20 cellular contexts compared by ENCODE assay signal in the genomic region with DNA sequence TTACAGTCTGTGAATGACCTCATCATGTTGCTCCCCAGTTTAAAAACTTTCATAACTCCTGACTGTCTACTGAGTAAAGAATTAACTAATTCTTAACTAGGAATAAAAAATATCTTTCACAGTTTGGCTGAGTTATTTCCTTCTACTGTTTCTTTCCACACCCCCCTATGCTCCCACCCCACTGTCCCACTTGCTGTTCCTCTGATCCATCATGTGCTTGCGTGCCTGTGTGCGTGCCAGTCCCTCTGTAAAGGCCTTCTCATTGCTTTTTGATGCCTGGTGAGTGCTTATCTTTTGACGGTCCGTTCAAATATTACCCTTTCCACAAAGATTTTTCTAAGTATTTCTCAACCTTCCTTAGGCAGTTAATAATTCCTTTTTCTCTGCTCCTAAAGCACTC. TPM values are rescaled to one million over a fixed set of nuclear protein-coding genes. Genes with fewer than 3 reads are reported as not detected.
DNase-seq lines count a peak whose midpoint lies in the region; ATAC-seq, FAIRE-seq and TF ChIP-seq lines count a peak whose summit lies in the region.
"Had no signal": no experiment of that assay in that cellular context is flagged by ENCODE, and none has a peak within 500 bp of the region (broad histone marks: within the 10 kb centered on the region; RNA-seq: fewer than 3 reads in every experiment).

No MANE protein-coding gene starts in this region.

- FAIRE-seq in H54 (lab: Jason Lieb, UNC): no peak
- FAIRE-seq: GM12878, HepG2 had no signal

- H3K36me3 Mint-ChIP-seq in brain (peaks cover 61% of the 10 kb centered on the region), memory B cell (peaks cover 45% of the 10 kb centered on the region)
- peaks cover 43 to 58% of the 10 kb centered on the region in 2 donors for H3K36me3 Mint-ChIP-seq in stimulated activated naive B cell treated with anti-CD40 and anti-IgM and Interleukin-4, amounts not matched to agents 10 μg/mL and 1 μg/mL and 100 μg/mL, for 72 hours
- H3K36me3 Mint-ChIP-seq in activated naive CD8-positive, alpha-beta T cell treated with anti-CD3 and anti-CD28 coated beads for 36 hours: peaks cover 8% of the 10 kb centered on the region

- H3K9me3 Mint-ChIP-seq in brain: peaks cover 0 to 5% (median 0%) of the 10 kb centered on the region in 5 experiments
- H3K9me3 Mint-ChIP-seq in memory B cell: no peaks in the 10 kb centered on the region
- no peaks in the 10 kb centered on the region for H3K9me3 Mint-ChIP-seq in stimulated activated naive B cell treated with anti-CD40 and anti-IgM and Interleukin-4, amounts not matched to agents 10 μg/mL and 1 μg/mL and 100 μg/mL, for 72 hours
- no peaks in the 10 kb centered on the region for H3K9me3 Mint-ChIP-seq in activated naive CD8-positive, alpha-beta T cell treated with anti-CD3 and anti-CD28 coated beads for 36 hours

- DNase-seq in left cardiac atrium (peak; percentile 24), Right ventricle myocardium inferior (ENCODE audit: missing footprints) (no peak), memory B cell (ENCODE audit: low spot score in 2 of 2) (no peak), H54 (ENCODE audit: insufficient read length, low spot score) (no peak)
- no peak for DNase-seq in stimulated activated naive B cell treated with anti-CD40 and anti-IgM and Interleukin-4, amounts not matched to agents 10 μg/mL and 1 μg/mL and 100 μg/mL, for 72 hours
- DNase-seq in activated CD4-positive, alpha-beta T cell treated with anti-CD3 and anti-CD28 coated beads for 1 hour: no peak
- no peak for DNase-seq in activated naive CD8-positive, alpha-beta T cell treated with anti-CD3 and anti-CD28 coated beads for 36 hours
- DNase-seq: 8988T, DND-41, GDM1, GOT3, KG1, NCI-H1436, NCI-H2029, NCI-H2171, NCI-H748 treated with DMSO at 0.1 percent for 48 hours, OCI-M1 had no signal

- H3K4me3 Mint-ChIP-seq in brain (no peak overlapping the region), memory B cell (no peak overlapping the region)
- H3K4me3 Mint-ChIP-seq in stimulated activated naive B cell treated with anti-CD40 and anti-IgM and Interleukin-4, amounts not matched to agents 10 μg/mL and 1 μg/mL and 100 μg/mL, for 72 hours: no peak overlapping the region
- H3K4me3 Mint-ChIP-seq in activated naive CD8-positive, alpha-beta T cell treated with anti-CD3 and anti-CD28 coated beads for 36 hours: no peak overlapping the region

- intact Hi-C loops in left cardiac atrium (cut with DNase I) (no loop called here), Right ventricle myocardium inferior (cut with DNase I) (no loop called here)

- H3K27me3 Mint-ChIP-seq in brain: no peaks in the 10 kb centered on the region
- H3K27me3 Mint-ChIP-seq in memory B cell: no peaks in the 10 kb centered on the region
- no peaks in the 10 kb centered on the region for H3K27me3 Mint-ChIP-seq in stimulated activated naive B cell treated with anti-CD40 and anti-IgM and Interleukin-4, amounts not matched to agents 10 μg/mL and 1 μg/mL and 100 μg/mL, for 72 hours
- H3K27me3 Mint-ChIP-seq in activated naive CD8-positive, alpha-beta T cell treated with anti-CD3 and anti-CD28 coated beads for 36 hours: no peaks in the 10 kb centered on the region

- ATAC-seq in left cardiac atrium (no peak), Right ventricle myocardium inferior (no peak), memory B cell (ENCODE audit: low read depth) (no peak)
- ATAC-seq in stimulated activated naive B cell treated with anti-CD40 and anti-IgM and Interleukin-4, amounts not matched to agents 10 μg/mL and 1 μg/mL and 100 μg/mL, for 72 hours (replicated peaks): no peak
- ATAC-seq: GM12878, HepG2 had no signal

- no peak for TF ChIP-seq POLR2A in H54 (IDR thresholded peaks at IDR 0.05; ENCODE audit: low read depth, low read length)

- no peak for TF ChIP-seq CTCF in brain (conservative IDR thresholded peaks at IDR 0.05)

- H3K27ac Mint-ChIP-seq in brain (peak overlapping the region in 4 of 5 experiments; percentile 28 to 56 (median 45)), memory B cell (peak overlapping the region; percentile 41)
- H3K27ac Mint-ChIP-seq in stimulated activated naive B cell treated with anti-CD40 and anti-IgM and Interleukin-4, amounts not matched to agents 10 μg/mL and 1 μg/mL and 100 μg/mL, for 72 hours: peak overlapping the region; percentile 52
- H3K27ac Mint-ChIP-seq in activated naive CD8-positive, alpha-beta T cell treated with anti-CD3 and anti-CD28 coated beads for 36 hours: no peak overlapping the region

- peaks cover 20% of the 10 kb centered on the region for H3K4me1 Mint-ChIP-seq in brain
- H3K4me1 Mint-ChIP-seq in memory B cell: peaks cover 14% of the 10 kb centered on the region
- peaks cover 8 to 27% of the 10 kb centered on the region in 2 donors for H3K4me1 Mint-ChIP-seq in stimulated activated naive B cell treated with anti-CD40 and anti-IgM and Interleukin-4, amounts not matched to agents 10 μg/mL and 1 μg/mL and 100 μg/mL, for 72 hours
- H3K4me1 Mint-ChIP-seq in activated naive CD8-positive, alpha-beta T cell treated with anti-CD3 and anti-CD28 coated beads for 36 hours: peaks cover 17% of the 10 kb centered on the region

RNA-seq across cellular contexts. Expression of a gene that starts 55.6 kb away (rescaled TPM):
- 10 to 100 TPM; 11.9 to 16.3 TPM for total RNA-seq in left cardiac atrium
- total RNA-seq in Right ventricle myocardium inferior: 16.5 TPM
- 6.2 TPM for polyA plus RNA-seq in brain (ENCODE audit: insufficient read depth, low read depth, low replicate concordance)
- total RNA-seq in activated naive CD8-positive, alpha-beta T cell treated with anti-CD3 and anti-CD28 coated beads for 36 hours: 10 to 100 TPM; 41.2 to 45.7 TPM
